29 cellular contexts compared by ENCODE assay signal in the genomic region with DNA sequence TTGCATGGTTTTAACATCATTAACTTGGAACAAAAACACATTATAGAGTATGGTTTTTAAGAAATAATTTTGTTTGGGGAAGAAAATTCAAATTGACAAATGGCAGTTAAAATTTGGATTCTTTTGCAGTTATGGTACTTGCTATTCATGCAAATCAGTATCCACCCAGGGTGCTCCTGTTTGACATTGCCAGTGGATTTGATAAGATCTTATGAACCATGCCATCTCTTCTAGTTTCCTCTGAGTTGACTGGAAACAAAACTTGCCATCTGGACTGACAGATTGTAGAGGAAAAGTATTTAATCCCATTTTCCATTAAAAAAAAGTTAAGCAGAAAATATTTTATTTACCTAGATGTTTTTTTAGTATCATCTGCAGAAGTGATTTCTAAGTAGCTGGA. TPM values are rescaled to one million over a fixed set of nuclear protein-coding genes. Genes with fewer than 3 reads are reported as not detected.
A peak's percentile ranks its signal among the peaks of the same experiment; 100 is the strongest.
DNase-seq lines count a peak whose midpoint lies in the region; ATAC-seq, FAIRE-seq and TF ChIP-seq lines count a peak whose summit lies in the region.
"Had no signal": no experiment of that assay in that cellular context is flagged by ENCODE, and none has a peak within 500 bp of the region (broad histone marks: within the 10 kb centered on the region; RNA-seq: fewer than 3 reads in every experiment).

No MANE protein-coding gene starts in this region.

- H3K4me1 Mint-ChIP-seq in CD4-positive, CD25-positive, alpha-beta regulatory T cell, result peaks cover 23 to 62% (median 53%) of the 10 kb centered on the region in 4 donors
- peaks cover 22% of the 10 kb centered on the region for H3K4me1 Mint-ChIP-seq in astrocyte (ENCODE audit: low read depth, unreplicated experiment)
- peaks cover 29% of the 10 kb centered on the region for H3K4me1 Mint-ChIP-seq in neural crest cell

- no peaks in the 10 kb centered on the region for H3K9me3 ChIP-seq in CD4-positive, CD25-positive, alpha-beta regulatory T cell (ENCODE audit: control insufficient read depth in 2 of 2, low read length in 2 of 2)
- no peaks in the 10 kb centered on the region for H3K9me3 ChIP-seq in astrocyte (ENCODE audit: insufficient read depth, low read depth, low read length)
- H3K9me3 ChIP-seq: BLaER1, esophagus squamous epithelium, MG63, prostate gland had no signal

- H3K27ac ChIP-seq in CD4-positive, CD25-positive, alpha-beta regulatory T cell (ENCODE audit: insufficient read depth, low read length, poor library complexity, severe bottlenecking), result no peak overlapping the region
- no peak overlapping the region for H3K27ac ChIP-seq in astrocyte (ENCODE audit: low read depth, low read length)
- H3K27ac ChIP-seq: BLaER1, esophagus squamous epithelium, PC-9, prostate gland, VCaP had no signal

- no peak overlapping the region for H3K4me2 ChIP-seq in astrocyte (ENCODE audit: low read length)
- H3K4me2 ChIP-seq: BLaER1, PC-9 had no signal

- ATAC-seq in CD4-positive, CD25-positive, alpha-beta regulatory T cell (ENCODE audit: low read depth in 2 of 2), result no peak
- no peak for ATAC-seq in HG03025 (IDR thresholded peaks at IDR 0.05; ENCODE audit: low FRiP score, unreplicated experiment)
- ATAC-seq: HCT116, Right ventricle myocardium inferior had no signal

- H4K20me1 ChIP-seq in astrocyte (ENCODE audit: insufficient read depth, low read length), result peaks cover 70% of the 10 kb centered on the region

- H3K9me3 Mint-ChIP-seq in CD4-positive, CD25-positive, alpha-beta regulatory T cell, result no peaks in the 10 kb centered on the region
- H3K9me3 Mint-ChIP-seq in astrocyte (ENCODE audit: unreplicated experiment), result no peaks in the 10 kb centered on the region
- H3K9me3 Mint-ChIP-seq in neural crest cell, result no peaks in the 10 kb centered on the region
- H3K9me3 Mint-ChIP-seq: T-helper 2 cell treated with Interferon-gamma antibody and Interleukin-4, amounts not matched to agents 5 μg/mL and 100 μg/mL, for 36 hours had no signal

- peaks cover 30% of the 10 kb centered on the region for H3K36me3 Mint-ChIP-seq in CD4-positive, CD25-positive, alpha-beta regulatory T cell
- H3K36me3 Mint-ChIP-seq in astrocyte (ENCODE audit: low read depth, unreplicated experiment), result peaks cover 11% of the 10 kb centered on the region
- H3K36me3 Mint-ChIP-seq in neural crest cell (ENCODE audit: low read depth), result peaks cover 6% of the 10 kb centered on the region

- no peak overlapping the region for H3K4me3 ChIP-seq in CD4-positive, CD25-positive, alpha-beta regulatory T cell (ENCODE audit: low read depth, low read length)
- H3K4me3 ChIP-seq in astrocyte (ENCODE audit: insufficient read depth, low read depth, low read length), result no peak overlapping the region
- H3K4me3 ChIP-seq: BLaER1, esophagus squamous epithelium, MG63, PC-9, prostate gland had no signal

- no peak overlapping the region for H3K4me3 Mint-ChIP-seq in CD4-positive, CD25-positive, alpha-beta regulatory T cell
- H3K4me3 Mint-ChIP-seq in astrocyte (ENCODE audit: unreplicated experiment), result peak overlapping the region; percentile 40
- H3K4me3 Mint-ChIP-seq in neural crest cell, result no peak overlapping the region
- H3K4me3 Mint-ChIP-seq: T-helper 2 cell treated with Interferon-gamma antibody and Interleukin-4, amounts not matched to agents 5 μg/mL and 100 μg/mL, for 36 hours had no signal

- H3K79me2 ChIP-seq in astrocyte (ENCODE audit: insufficient read depth, low read length), result peaks cover 83% of the 10 kb centered on the region

- peaks cover 13% of the 10 kb centered on the region for H3K4me1 ChIP-seq in CD4-positive, CD25-positive, alpha-beta regulatory T cell (ENCODE audit: control insufficient read depth, insufficient read depth, low read length, poor library complexity, severe bottlenecking)
- H3K4me1 ChIP-seq in astrocyte (ENCODE audit: insufficient read depth, low read length), result no peaks in the 10 kb centered on the region
- H3K4me1 ChIP-seq: prostate gland had no signal

- H2AFZ ChIP-seq in astrocyte (ENCODE audit: low read depth, low read length), result no peak overlapping the region
- H2AFZ ChIP-seq: PC-9 had no signal

- no peak overlapping the region for H3K9ac ChIP-seq in astrocyte (ENCODE audit: low read length)
- H3K9ac ChIP-seq: BLaER1 had no signal

- peaks cover 45% of the 10 kb centered on the region for H3K36me3 ChIP-seq in CD4-positive, CD25-positive, alpha-beta regulatory T cell (ENCODE audit: control insufficient read depth, insufficient read depth, low read length)
- peaks cover 21% of the 10 kb centered on the region for H3K36me3 ChIP-seq in astrocyte (ENCODE audit: insufficient read depth, low read length)
- H3K36me3 ChIP-seq: MG63, prostate gland had no signal

- no peak for FAIRE-seq in astrocyte (lab: Jason Lieb, UNC)
- FAIRE-seq: bronchial epithelial cell had no signal

- H3K27me3 Mint-ChIP-seq in CD4-positive, CD25-positive, alpha-beta regulatory T cell, result no peaks in the 10 kb centered on the region
- H3K27me3 Mint-ChIP-seq in astrocyte (ENCODE audit: low read depth, unreplicated experiment), result no peaks in the 10 kb centered on the region
- H3K27me3 Mint-ChIP-seq in neural crest cell (ENCODE audit: low read depth), result no peaks in the 10 kb centered on the region

- no peak for DNase-seq in CD4-positive, CD25-positive, alpha-beta regulatory T cell
- DNase-seq in DMS 273 treated with DMSO at 0.1 percent for 48 hours (lab: John Stamatoyannopoulos, UW), result peak; percentile 46
- no peak for DNase-seq in astrocyte (ENCODE audit: low read depth)
- DNase-seq in neural crest cell (ENCODE audit: low read depth, low spot score), result no peak
- no peak for DNase-seq in cerebellar cortex (ENCODE audit: low spot score)
- DNase-seq in HK-2 (ENCODE audit: unreplicated experiment), result no peak
- DNase-seq: activated CD4-positive, alpha-beta T cell treated with anti-CD3 and anti-CD28 coated beads for 4 hours; activated naive CD4-positive, alpha-beta T cell treated with Interleukin-2 at 50 U/mL for 16 hours; activated T-cell treated with anti-CD3 and anti-CD28 coated beads, Interleukin-2, amount 50 U/mL, for 1 hour; amniotic stem cell; cortex of kidney; esophagus squamous epithelium; KG1; mammary epithelial cell; MG63; NCI-H2081 treated with DMSO at 0.1 percent for 48 hours; NK-92 treated with Interleukin-12 subunit alpha and Interleukin-12 subunit beta, amount 100 ng/mL, for 24 hours; PC-9; stimulated activated CD4-positive, alpha-beta T cell treated with anti-CD3 and anti-CD28 coated beads, Interleukin-4, amount 100 ng/mL, for 24 hours; stimulated activated naive CD4-positive, alpha-beta T cell; trophoblast cell had no signal

- H3K27me3 ChIP-seq in CD4-positive, CD25-positive, alpha-beta regulatory T cell (ENCODE audit: control insufficient read depth, insufficient read depth, low read length), result no peaks in the 10 kb centered on the region
- H3K27me3 ChIP-seq in astrocyte (ENCODE audit: insufficient read depth, low read length), result no peaks in the 10 kb centered on the region
- H3K27me3 ChIP-seq: BLaER1, esophagus squamous epithelium, MG63 had no signal

- peak overlapping the region in 2 of 3 donors; percentile 54 to 62 for H3K27ac Mint-ChIP-seq in CD4-positive, CD25-positive, alpha-beta regulatory T cell
- H3K27ac Mint-ChIP-seq in astrocyte (ENCODE audit: unreplicated experiment), result peak overlapping the region; percentile 75
- H3K27ac Mint-ChIP-seq in neural crest cell (ENCODE audit: unreplicated experiment), result peak overlapping the region; percentile 73

- no peak for TF ChIP-seq CTCF in astrocyte (IDR thresholded peaks at IDR 0.05; ENCODE audit: insufficient read depth, low read depth, low read length)
- TF ChIP-seq CTCF in neural crest cell (conservative IDR thresholded peaks at IDR 0.05), result no peak

RNA-seq across cellular contexts. Expression of a gene that starts 56.3 kb away (rescaled TPM):
- total RNA-seq in CD4-positive, CD25-positive, alpha-beta regulatory T cell, result 66.7 TPM
- 10 to 100 TPM; 13.0 to 19.8 (median 18.0) TPM for polyA plus RNA-seq in CD4-positive, CD25-positive, alpha-beta regulatory T cell
- total RNA-seq in astrocyte (22.4 and 23.6 TPM in 2 replicates), neural crest cell (28.2 and 30.2 TPM in 2 replicates)
